1 cellular context compared by ENCODE assay signal in genomic region chr21:45699251-45699942, GRCh38.
TF ChIP-seq lines count a peak whose summit lies in the region.

No MANE protein-coding gene starts in this region.

TF ChIP-seq in GM12878, 131 proteins besides CTCF, POLR2A, EP300 and RAD21:
- TF ChIP-seq NR2F1 (conservative IDR thresholded peaks at IDR 0.05) (no peak), RELB (IDR thresholded peaks at IDR 0.05; ENCODE audit: low read depth) (no peak), SREBF2 (IDR thresholded peaks at IDR 0.05; ENCODE audit: low read length) (no peak), TCF12 (IDR thresholded peaks at IDR 0.05; ENCODE audit: low read depth, low read length) (no peak), ZSCAN29 (IDR thresholded peaks at IDR 0.05) (no peak), MXI1 (IDR thresholded peaks at IDR 0.05; ENCODE audit: low read depth, low read length) (no peak), ELK1 (IDR thresholded peaks at IDR 0.05; ENCODE audit: low read depth, low read length) (no peak), MEF2A (IDR thresholded peaks at IDR 0.05; ENCODE audit: insufficient read depth, low read depth, low read length) (no peak), SMAD1 (IDR thresholded peaks at IDR 0.05; ENCODE audit: low read depth, partially characterized antibody) (no peak), SMC3 (IDR thresholded peaks at IDR 0.05; ENCODE audit: borderline replicate concordance, low read length) (no peak)
